Comparison of ENCODE assay signal across 8 cellular contexts in the genomic region with DNA sequence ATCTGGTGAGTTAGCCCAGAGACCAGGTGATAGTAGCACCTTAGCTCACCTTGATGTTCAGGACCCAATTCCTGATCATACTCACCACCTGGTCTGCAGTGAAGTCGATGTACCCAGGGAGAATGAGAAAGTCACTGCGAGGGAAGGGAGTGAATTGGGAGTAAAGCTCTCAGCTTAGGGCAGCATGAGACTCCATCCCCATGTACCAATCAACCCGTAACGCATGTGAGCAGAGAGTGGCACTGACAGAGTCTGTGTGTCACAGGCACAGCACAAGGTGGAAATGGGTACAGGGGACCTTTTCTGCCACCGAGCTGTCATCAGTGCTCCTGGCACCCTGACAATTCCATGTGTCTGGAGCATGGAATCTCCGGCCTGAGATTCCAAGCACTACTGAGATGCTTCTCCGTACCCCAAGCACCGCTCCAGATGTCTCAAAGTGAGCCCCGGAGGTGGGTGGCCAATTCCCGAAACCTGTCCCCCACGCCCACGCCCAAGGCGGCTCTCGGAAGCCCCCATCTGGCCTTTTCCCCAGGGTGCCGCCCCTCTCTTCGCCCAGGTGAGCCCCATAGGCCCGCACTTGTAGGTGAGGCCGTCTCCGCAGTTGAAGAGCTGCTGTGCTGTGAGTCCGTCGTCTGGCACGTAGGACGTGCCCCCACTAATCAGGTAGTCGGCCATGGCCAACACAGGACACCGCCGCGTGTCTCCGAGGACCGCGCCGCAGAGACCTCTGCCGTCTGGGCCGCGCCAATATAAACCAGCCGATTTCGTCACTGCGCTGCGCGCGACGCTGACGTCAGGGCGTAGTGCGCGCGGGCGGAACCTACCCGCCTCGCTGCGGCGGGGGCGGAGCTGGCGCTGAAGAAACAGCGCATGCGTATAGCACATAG. TPM values are rescaled to one million over a fixed set of nuclear protein-coding genes. Genes with fewer than 3 reads are reported as not detected.
DNase-seq lines count a peak whose midpoint lies in the region; ATAC-seq and TF ChIP-seq lines count a peak whose summit lies in the region.

A gene (minus strand): TSS at position 726 of the 890 bp plus-strand sequence. CDS start 48 bp downstream, at position 678.

- H3K9me3 Mint-ChIP-seq in T-helper 1 cell treated with Interleukin-12 subunit alpha and Interleukin-12 subunit beta and Interleukin-4 antibody, amounts not matched to agents 30 μg/mL and 1 μg/mL, for 36 hours: no peaks in the 10 kb centered on the region

- peak within 1 kb of the TSS; percentile 95 for H3K27ac Mint-ChIP-seq in T-helper 1 cell treated with Interleukin-12 subunit alpha and Interleukin-12 subunit beta and Interleukin-4 antibody, amounts not matched to agents 30 μg/mL and 1 μg/mL, for 36 hours

- no peaks in the 10 kb centered on the region for H3K9me3 ChIP-seq in psoas muscle

- in situ Hi-C loops in GM13977 (cut with MboI; ENCODE audit: low pct_unique_long_range_greater_than_20kb, low sequenced_read_pairs, unreplicated experiment): no loop called here

- TF ChIP-seq CTCF in GM13977 (IDR thresholded peaks at IDR 0.05; ENCODE audit: extremely low read depth, insufficient read depth, missing control alignments) (peak; percentile 23), psoas muscle (IDR thresholded peaks at IDR 0.05) (no peak)

- peaks cover 27% of the 10 kb centered on the region for H3K4me1 Mint-ChIP-seq in T-helper 1 cell treated with Interleukin-12 subunit alpha and Interleukin-12 subunit beta and Interleukin-4 antibody, amounts not matched to agents 30 μg/mL and 1 μg/mL, for 36 hours (ENCODE audit: low read depth)

- H3K4me3 Mint-ChIP-seq in T-helper 1 cell treated with Interleukin-12 subunit alpha and Interleukin-12 subunit beta and Interleukin-4 antibody, amounts not matched to agents 30 μg/mL and 1 μg/mL, for 36 hours: peak within 1 kb of the TSS; percentile 90

- no peaks in the 10 kb centered on the region for H3K27me3 ChIP-seq in psoas muscle (ENCODE audit: insufficient read depth in 3 of 3, low read length in 2 of 3)

- peaks cover 37% of the 10 kb centered on the region for H3K4me1 ChIP-seq in psoas muscle
- no peaks in the 10 kb centered on the region for H3K4me1 ChIP-seq in urinary bladder (ENCODE audit: insufficient read depth)

- ATAC-seq in HG02852 (IDR thresholded peaks at IDR 0.05; ENCODE audit: unreplicated experiment) (peak; percentile 83), left ventricle myocardium superior (peak; percentile 93), psoas muscle (peak; percentile 91 to 96 (median 95))

- peak; percentile 88 for DNase-seq in GM13977 (ENCODE audit: low spot score)
- peak; percentile 63 for DNase-seq in NCI-H146 treated with DMSO at 0.1 percent for 48 hours (lab: John Stamatoyannopoulos, UW; ENCODE audit: unreplicated experiment)
- peak; percentile 90 for DNase-seq in amniotic stem cell (lab: John Stamatoyannopoulos, UW)
- DNase-seq in left ventricle myocardium superior: peak; percentile 97
- DNase-seq in psoas muscle: peak; percentile 93 to 98

- H3K36me3 ChIP-seq in psoas muscle (ENCODE audit: insufficient read depth in 1 of 2, low read depth in 1 of 2) (peaks cover 7 to 83% of the 10 kb centered on the region in 2 donors), urinary bladder (ENCODE audit: insufficient read depth) (peaks cover 7% of the 10 kb centered on the region)

- H3K27ac ChIP-seq in psoas muscle: peak within 1 kb of the TSS; percentile 93
- peak within 1 kb of the TSS; percentile 89 for H3K27ac ChIP-seq in urinary bladder (ENCODE audit: low read depth)

- H3K4me3 ChIP-seq in psoas muscle (peak within 1 kb of the TSS; percentile 89), urinary bladder (ENCODE audit: low read depth, low read length) (peak within 1 kb of the TSS; percentile 61)

- H3K27me3 Mint-ChIP-seq in T-helper 1 cell treated with Interleukin-12 subunit alpha and Interleukin-12 subunit beta and Interleukin-4 antibody, amounts not matched to agents 30 μg/mL and 1 μg/mL, for 36 hours (ENCODE audit: low read depth): no peaks in the 10 kb centered on the region

- intact Hi-C loops in left ventricle myocardium superior (cut with micrococcal nuclease): no loop called here
- intact Hi-C loops in psoas muscle (cut with DNase I): no loop called here

- H3K36me3 Mint-ChIP-seq in T-helper 1 cell treated with Interleukin-12 subunit alpha and Interleukin-12 subunit beta and Interleukin-4 antibody, amounts not matched to agents 30 μg/mL and 1 μg/mL, for 36 hours (ENCODE audit: low read depth): peaks cover 45% of the 10 kb centered on the region

- 1 to 2% (median 1%) methylated on average over 55 of the region's 55 CpGs for WGBS in psoas muscle, 3 donors
- WGBS in urinary bladder: 2% methylated on average over 55 of the region's 55 CpGs

RNA-seq across cellular contexts. Expression of the gene that starts here (rescaled TPM):
- total RNA-seq in left ventricle myocardium superior (59.6 TPM), psoas muscle (100 to 1,000 TPM in 3 of 4 donors, 10 to 100 TPM in 1; 82.8 to 259 (median 209) TPM), urinary bladder (247 TPM)
- polyA plus RNA-seq in psoas muscle (100 to 1,000 TPM; 102 to 397 (median 233) TPM), urinary bladder (192 TPM)

Comparison
In these comparisons a context has a peak if more than half of its experiments do, and no peak if none do; other contexts are left out.
1. Peak in every context shown above with its lines: DNase-seq, ATAC-seq, H3K4me3 ChIP-seq and H3K27ac ChIP-seq.